ENCODE assay signal across 12 cellular contexts in genomic region chr5:96080557-96080956, GRCh38.
DNase-seq lines count a peak whose midpoint lies in the region; ATAC-seq and TF ChIP-seq lines count a peak whose summit lies in the region.
"Had no signal": no experiment of that assay in that cellular context is flagged by ENCODE, and none has a peak within 500 bp of the region (broad histone marks: within the 10 kb centered on the region; RNA-seq: fewer than 3 reads in every experiment).

No MANE protein-coding gene starts in this region.

- no peak overlapping the region for H3K9ac ChIP-seq in endodermal cell (ENCODE audit: extremely low read depth, low read length, poor library complexity, severe bottlenecking)
- H3K9ac ChIP-seq: KMS-11 had no signal

- H3K9me3 Mint-ChIP-seq in activated CD4-positive, alpha-beta T cell treated with anti-CD3 and anti-CD28 coated beads, Interleukin-2, amount 10 ng/mL, durations not matched to agents 24 days and 14 days = no peaks in the 10 kb centered on the region
- H3K9me3 Mint-ChIP-seq in endodermal cell = no peaks in the 10 kb centered on the region

- ATAC-seq in omental fat pad (ENCODE audit: low FRiP score) (peak; percentile 38), HG03280 (IDR thresholded peaks at IDR 0.05; ENCODE audit: unreplicated experiment) (no peak), HG03354 (IDR thresholded peaks at IDR 0.05; ENCODE audit: poor library complexity, severe bottlenecking, unreplicated experiment) (no peak)

- H3K4me1 ChIP-seq in endodermal cell (ENCODE audit: control insufficient read depth, insufficient read depth, low read length) = peaks cover 18% of the 10 kb centered on the region

- H3K9me3 ChIP-seq in MG63 = no peaks in the 10 kb centered on the region
- no peaks in the 10 kb centered on the region for H3K9me3 ChIP-seq in endodermal cell (ENCODE audit: control insufficient read depth, low read length)

- no peak for DNase-seq in activated CD4-positive, alpha-beta T cell treated with anti-CD3 and anti-CD28 coated beads, Interleukin-2, amount 10 ng/mL, durations not matched to agents 24 days and 14 days
- no peak for DNase-seq in activated CD4-positive, alpha-beta T cell treated with anti-CD3 and anti-CD28 coated beads, Interleukin-2, amount 50 U/mL, for 4 hours
- DNase-seq in MG63 = peak; percentile 41
- no peak for DNase-seq in endodermal cell
- DNase-seq in omental fat pad (ENCODE audit: low spot score) = no peak
- DNase-seq in NCI-H187 treated with DMSO at 0.1 percent for 48 hours (lab: John Stamatoyannopoulos, UW) = no peak
- DNase-seq: activated naive CD4-positive, alpha-beta T cell treated with Interleukin-2 at 50 U/mL for 16 hours had no signal

- peaks cover 42% of the 10 kb centered on the region for H3K4me1 Mint-ChIP-seq in activated CD4-positive, alpha-beta T cell treated with anti-CD3 and anti-CD28 coated beads, Interleukin-2, amount 10 ng/mL, durations not matched to agents 24 days and 14 days
- H3K4me1 Mint-ChIP-seq in endodermal cell = peaks cover 47% of the 10 kb centered on the region

- H3K36me3 Mint-ChIP-seq in activated CD4-positive, alpha-beta T cell treated with anti-CD3 and anti-CD28 coated beads, Interleukin-2, amount 10 ng/mL, durations not matched to agents 24 days and 14 days (ENCODE audit: low read depth) = no peaks in the 10 kb centered on the region
- no peaks in the 10 kb centered on the region for H3K36me3 Mint-ChIP-seq in endodermal cell (ENCODE audit: low read depth)

- no peaks in the 10 kb centered on the region for H3K27me3 ChIP-seq in MG63
- H3K27me3 ChIP-seq in endodermal cell (ENCODE audit: control insufficient read depth, insufficient read depth, low read length, poor library complexity, severe bottlenecking) = no peaks in the 10 kb centered on the region

- no peak for TF ChIP-seq CTCF in endodermal cell (conservative IDR thresholded peaks at IDR 0.05)
- TF ChIP-seq CTCF in omental fat pad (IDR thresholded peaks at IDR 0.05) = no peak

- no peaks in the 10 kb centered on the region for H3K27me3 Mint-ChIP-seq in activated CD4-positive, alpha-beta T cell treated with anti-CD3 and anti-CD28 coated beads, Interleukin-2, amount 10 ng/mL, durations not matched to agents 24 days and 14 days
- no peaks in the 10 kb centered on the region for H3K27me3 Mint-ChIP-seq in endodermal cell (ENCODE audit: insufficient read depth)

- H3K36me3 ChIP-seq in MG63 = no peaks in the 10 kb centered on the region
- H3K36me3 ChIP-seq in endodermal cell (ENCODE audit: control insufficient read depth, insufficient read depth, low read length) = no peaks in the 10 kb centered on the region

- no peak overlapping the region for H3K4me3 Mint-ChIP-seq in activated CD4-positive, alpha-beta T cell treated with anti-CD3 and anti-CD28 coated beads, Interleukin-2, amount 10 ng/mL, durations not matched to agents 24 days and 14 days
- no peak overlapping the region for H3K4me3 Mint-ChIP-seq in endodermal cell

- H3K4me3 ChIP-seq in MG63 = no peak overlapping the region
- no peak overlapping the region for H3K4me3 ChIP-seq in endodermal cell (ENCODE audit: low read length)
- H3K4me3 ChIP-seq: smooth muscle cell had no signal

- H3K27ac ChIP-seq in endodermal cell (ENCODE audit: low read depth, low read length) = no peak overlapping the region
- H3K27ac ChIP-seq: KMS-11, VCaP had no signal

- peak overlapping the region; percentile 34 for H3K27ac Mint-ChIP-seq in activated CD4-positive, alpha-beta T cell treated with anti-CD3 and anti-CD28 coated beads, Interleukin-2, amount 10 ng/mL, durations not matched to agents 24 days and 14 days
- H3K27ac Mint-ChIP-seq in endodermal cell = peak overlapping the region; percentile 86

- intact Hi-C loops in activated CD4-positive, alpha-beta T cell treated with anti-CD3 and anti-CD28 coated beads, Interleukin-2, amount 10 ng/mL, durations not matched to agents 24 days and 14 days (cut with micrococcal nuclease) = no loop called here
